Comparison of ENCODE assay signal across 25 cellular contexts in the genomic region with DNA sequence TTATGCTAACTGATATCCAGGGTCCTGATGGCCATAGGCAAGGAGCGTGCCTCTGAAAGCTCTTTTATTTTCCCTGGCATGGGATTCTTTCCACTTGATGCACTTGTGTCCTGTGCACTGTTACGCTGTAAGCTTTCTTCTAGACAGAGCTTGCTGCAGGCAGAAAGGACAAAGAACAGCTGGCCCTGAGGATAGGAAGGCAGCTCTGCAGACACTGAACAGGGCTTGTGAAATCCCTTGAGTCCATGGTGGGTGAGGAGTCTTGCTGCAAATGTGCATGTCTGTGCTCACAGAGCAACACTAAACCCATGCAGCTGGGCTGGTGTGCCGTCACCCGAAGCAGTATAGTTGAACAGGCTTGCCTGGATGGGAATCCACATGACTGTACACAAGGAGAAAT.
DNase-seq lines count a peak whose midpoint lies in the region; ATAC-seq and TF ChIP-seq lines count a peak whose summit lies in the region.
"Had no signal": no experiment of that assay in that cellular context is flagged by ENCODE, and none has a peak within 500 bp of the region (broad histone marks: within the 10 kb centered on the region; RNA-seq: fewer than 3 reads in every experiment).

No MANE protein-coding gene starts in this region.

- peaks cover 52% of the 10 kb centered on the region for H3K4me1 Mint-ChIP-seq in activated naive CD4-positive, alpha-beta T cell treated with anti-CD3 and anti-CD28 coated beads, Interleukin-2, amount 50 U/mL, for 24 hours
- H3K4me1 Mint-ChIP-seq in glutamatergic neuron (ENCODE audit: low read depth, unreplicated experiment) = peaks cover 11% of the 10 kb centered on the region

- no peak overlapping the region for H3K9ac ChIP-seq in stomach smooth muscle (ENCODE audit: low read length in 2 of 2)

- no peaks in the 10 kb centered on the region for H3K27me3 ChIP-seq in stomach smooth muscle (ENCODE audit: control insufficient read depth in 1 of 2, insufficient read depth in 2 of 2, low read length in 2 of 2)
- H3K27me3 ChIP-seq: esophagus squamous epithelium had no signal

- H3K27ac ChIP-seq in stomach smooth muscle (ENCODE audit: low read length) = peak overlapping the region; percentile 18
- H3K27ac ChIP-seq: esophagus squamous epithelium had no signal

- H3K27ac Mint-ChIP-seq in activated naive CD4-positive, alpha-beta T cell treated with anti-CD3 and anti-CD28 coated beads, Interleukin-2, amount 50 U/mL, for 24 hours = peak overlapping the region; percentile 46
- peak overlapping the region; percentile 72 for H3K27ac Mint-ChIP-seq in glutamatergic neuron (ENCODE audit: unreplicated experiment)
- H3K27ac Mint-ChIP-seq: CD4-positive, CD25-positive, alpha-beta regulatory T cell; progenitor cell of endocrine pancreas had no signal

- H3K9me3 Mint-ChIP-seq in activated naive CD4-positive, alpha-beta T cell treated with anti-CD3 and anti-CD28 coated beads, Interleukin-2, amount 50 U/mL, for 24 hours = peaks cover 10% of the 10 kb centered on the region
- H3K9me3 Mint-ChIP-seq in glutamatergic neuron (ENCODE audit: unreplicated experiment) = no peaks in the 10 kb centered on the region
- H3K9me3 Mint-ChIP-seq: activated T-cell treated with anti-CD3 and anti-CD28 coated beads, Interleukin-2, amount 50 U/mL, for 4 hours; CD4-positive, CD25-positive, alpha-beta regulatory T cell had no signal

- no peak for DNase-seq in activated naive CD4-positive, alpha-beta T cell treated with anti-CD3 and anti-CD28 coated beads, Interleukin-2, amount 50 U/mL, for 16 hours
- DNase-seq in SK-N-DZ (ENCODE audit: low spot score) (peak; percentile 72), glutamatergic neuron (peak; percentile 21), SKM-1 treated with dmso at 0.1 percent for 144 hours (lab: John Stamatoyannopoulos, UW; ENCODE audit: unreplicated experiment) (no peak), HT-29 (ENCODE audit: low spot score) (no peak)
- DNase-seq: ACHN; activated CD4-positive, alpha-beta T cell treated with anti-CD3 and anti-CD28 coated beads, Interleukin-2, amount 50 U/mL, for 1 hour; activated T-cell treated with anti-CD3 and anti-CD28 coated beads, Interleukin-2, amount 50 U/mL, for 4 hours; amniotic stem cell; CD4-positive, CD25-positive, alpha-beta regulatory T cell; effector CD4-positive, alpha-beta T cell; esophagus squamous epithelium; GOT3; kidney; mesendoderm; NCI-H146; NK-92 treated with Interleukin-12 subunit alpha and Interleukin-12 subunit beta, amount 100 ng/mL, for 24 hours; stimulated activated CD4-positive, alpha-beta T cell treated with anti-CD3 and anti-CD28 coated beads, Interleukin-12 subunit alpha, Interleukin-12 subunit beta, amount 100 ng/mL, for 4 hours; trophoblast cell had no signal

- peaks cover 4% of the 10 kb centered on the region for H3K36me3 Mint-ChIP-seq in activated naive CD4-positive, alpha-beta T cell treated with anti-CD3 and anti-CD28 coated beads, Interleukin-2, amount 50 U/mL, for 24 hours
- no peaks in the 10 kb centered on the region for H3K36me3 Mint-ChIP-seq in glutamatergic neuron (ENCODE audit: unreplicated experiment)
- H3K36me3 Mint-ChIP-seq: CD4-positive, CD25-positive, alpha-beta regulatory T cell had no signal

- peaks cover 5% of the 10 kb centered on the region for H3K4me1 ChIP-seq in stomach smooth muscle (ENCODE audit: control insufficient read depth, insufficient read depth, low read length)

- H3K4me3 Mint-ChIP-seq in activated naive CD4-positive, alpha-beta T cell treated with anti-CD3 and anti-CD28 coated beads, Interleukin-2, amount 50 U/mL, for 24 hours = peak overlapping the region; percentile 36
- peak overlapping the region; percentile 8 for H3K4me3 Mint-ChIP-seq in glutamatergic neuron (ENCODE audit: unreplicated experiment)

- H3K27me3 Mint-ChIP-seq in activated naive CD4-positive, alpha-beta T cell treated with anti-CD3 and anti-CD28 coated beads, Interleukin-2, amount 50 U/mL, for 24 hours = no peaks in the 10 kb centered on the region
- peaks cover 4% of the 10 kb centered on the region for H3K27me3 Mint-ChIP-seq in glutamatergic neuron (ENCODE audit: unreplicated experiment)
- H3K27me3 Mint-ChIP-seq: CD4-positive, CD25-positive, alpha-beta regulatory T cell had no signal

- H3K4me3 ChIP-seq in stomach smooth muscle (ENCODE audit: low read length in 2 of 2) = no peak overlapping the region
- H3K4me3 ChIP-seq: esophagus squamous epithelium had no signal

- no peak for TF ChIP-seq CTCF in glutamatergic neuron (IDR thresholded peaks at IDR 0.05; ENCODE audit: partially characterized antibody, unreplicated experiment)

- no peaks in the 10 kb centered on the region for H3K9me3 ChIP-seq in stomach smooth muscle (ENCODE audit: control insufficient read depth in 2 of 2, low read length in 2 of 2)
- H3K9me3 ChIP-seq: esophagus squamous epithelium had no signal

- no peak for ATAC-seq in HG02970 (IDR thresholded peaks at IDR 0.05; ENCODE audit: low FRiP score, unreplicated experiment)
- ATAC-seq: activated T-cell treated with anti-CD3 and anti-CD28 coated beads, Interleukin-2, amount 50 U/mL, for 4 hours; HepG2; natural killer cell treated with Interleukin-12 subunit alpha and Interleukin-12 subunit beta and Interleukin-15 and Interleukin-18, amount 100 ng/mL, for 72 hours had no signal

- H3K36me3 ChIP-seq in stomach smooth muscle (ENCODE audit: control insufficient read depth in 2 of 2, insufficient read depth in 2 of 2, low read length in 2 of 2) = no peaks in the 10 kb centered on the region
- H3K36me3 ChIP-seq: esophagus squamous epithelium had no signal

Comparison
In these comparisons a context has a peak if more than half of its experiments do, and no peak if none do; other contexts are left out.
1. DNase-seq: peak in SK-N-DZ (single experiment) and glutamatergic neuron (single experiment); none in activated naive CD4-positive, alpha-beta T cell treated with anti-CD3 and anti-CD28 coated beads, Interleukin-2, amount 50 U/mL, for 16 hours (single experiment), SKM-1 treated with dmso at 0.1 percent for 144 hours (single experiment) and HT-29 (single experiment).